8 cellular contexts compared by ENCODE assay signal in genomic region chr3:30657914-30658313, GRCh38. TPM values are rescaled to one million over a fixed set of nuclear protein-coding genes. Genes with fewer than 3 reads are reported as not detected.
DNase-seq lines count a peak whose midpoint lies in the region; ATAC-seq, FAIRE-seq and TF ChIP-seq lines count a peak whose summit lies in the region.

No MANE protein-coding gene starts in this region.

- H2AFZ ChIP-seq in GM12878 (ENCODE audit: control insufficient read depth, low read depth, low read length): no peak overlapping the region

- no peaks in the 10 kb centered on the region for H3K27me3 ChIP-seq in GM12878 (replicated peaks in 1 of 2; ENCODE audit: control insufficient read depth in 2 of 2, insufficient read depth in 2 of 2, low read length in 1 of 2)

- no peaks in the 10 kb centered on the region; the same call in 2 of the 3 replicates for H3K9me3 ChIP-seq in GM12878 (replicated peaks; ENCODE audit: control insufficient read depth, insufficient read depth, low read length)

- TF ChIP-seq EP300 in GM12878 (IDR thresholded peaks at IDR 0.05; ENCODE audit: borderline replicate concordance in 1 of 2, control insufficient read depth in 1 of 2, low read depth in 2 of 2, low read length in 2 of 2): no peak

- H4K20me1 ChIP-seq in GM12878 (ENCODE audit: control insufficient read depth, insufficient read depth): no peaks in the 10 kb centered on the region

- TF ChIP-seq RAD21 in GM12878 (IDR thresholded peaks at IDR 0.05; ENCODE audit: insufficient read depth, low read depth, low read length): no peak

- H3K9me3 Mint-ChIP-seq in activated T-cell treated with anti-CD3 and anti-CD28 coated beads, Interleukin-2, amount 50 U/mL, for 24 hours: no peaks in the 10 kb centered on the region
- H3K9me3 Mint-ChIP-seq in naive B cell: no peaks in the 10 kb centered on the region

- H3K4me3 Mint-ChIP-seq in activated T-cell treated with anti-CD3 and anti-CD28 coated beads, Interleukin-2, amount 50 U/mL, for 24 hours: peak overlapping the region; percentile 65
- H3K4me3 Mint-ChIP-seq in naive B cell: peak overlapping the region in 6 of 8 donors; percentile 11 to 90 (median 67)

- BruUV-seq in GM12878 (replicated peaks; lab: Mats Ljungman, UMichigan): no TSS peak

- peaks cover 23% of the 10 kb centered on the region for H3K4me1 ChIP-seq in GM12878 (ENCODE audit: control insufficient read depth, insufficient read depth, low read length)

- no peak for DNase-seq in activated T-cell treated with anti-CD3 and anti-CD28 coated beads, Interleukin-2, amount 50 U/mL, for 24 hours
- DNase-seq in activated T-cell treated with anti-CD3 and anti-CD28 coated beads, Interleukin-2, amount 50 U/mL, for 48 hours: no peak
- no peak for DNase-seq in GM12878 (ENCODE audit: low read depth, low spot score)
- no peak for DNase-seq in naive B cell
- no peak for DNase-seq in NCI-H345 (lab: John Stamatoyannopoulos, UW)
- no peak for DNase-seq in omental fat pad (ENCODE audit: low spot score)
- DNase-seq in GM19240 (ENCODE audit: insufficient read length, low spot score): no peak

- ATAC-seq in HG03439 (IDR thresholded peaks at IDR 0.05; ENCODE audit: unreplicated experiment): peak; percentile 46
- peak; percentile 48 for ATAC-seq in GM12878
- no peak for ATAC-seq in naive B cell (ENCODE audit: low read depth in 2 of 2)
- no peak for ATAC-seq in omental fat pad (ENCODE audit: low FRiP score)

- H3K4me1 Mint-ChIP-seq in activated T-cell treated with anti-CD3 and anti-CD28 coated beads, Interleukin-2, amount 50 U/mL, for 24 hours (ENCODE audit: low read depth): peaks cover 98% of the 10 kb centered on the region
- peaks cover 68 to 94% (median 81%) of the 10 kb centered on the region in 3 donors for H3K4me1 Mint-ChIP-seq in naive B cell

- POLR2A ChIA-PET in GM12878 (lab: Charles Lee): no interaction called here

- no peak for FAIRE-seq in GM12878 (lab: Jason Lieb, UNC)

- TF ChIP-seq POLR2A in GM12878 (IDR thresholded peaks at IDR 0.05; ENCODE audit: low read depth, low read length): no peak

- in situ Hi-C loops in GM12878 (cut with MboI): no loop called here

- no peaks in the 10 kb centered on the region for H3K27me3 Mint-ChIP-seq in activated T-cell treated with anti-CD3 and anti-CD28 coated beads, Interleukin-2, amount 50 U/mL, for 24 hours
- H3K27me3 Mint-ChIP-seq in naive B cell: no peaks in the 10 kb centered on the region

- WGBS in GM12878 (ENCODE audit: insufficient coverage, insufficient replicate concordance, low lambda C conversion rate, missing lambda C conversion rate): 42% methylated on average over 3 of the region's 3 CpGs

- TF ChIP-seq CTCF in GM12878 (IDR thresholded peaks at IDR 0.05 in 2 of 3, conservative IDR thresholded peaks at IDR 0.05 in 1 of 3; ENCODE audit: control insufficient read depth in 2 of 3, extremely low read depth in 1 of 3, insufficient read depth in 1 of 3, low read depth in 3 of 3, low read length in 3 of 3) (no peak), omental fat pad (IDR thresholded peaks at IDR 0.05) (no peak)

- peak overlapping the region; percentile 97 for H3K27ac Mint-ChIP-seq in activated T-cell treated with anti-CD3 and anti-CD28 coated beads, Interleukin-2, amount 50 U/mL, for 24 hours
- H3K27ac Mint-ChIP-seq in naive B cell: peak overlapping the region; percentile 82 to 95 (median 88)

- H3K4me2 ChIP-seq in GM12878 (ENCODE audit: control insufficient read depth, insufficient read depth): peak overlapping the region; percentile 80

- RAD21 ChIA-PET in GM12878 (lab: Charles Lee; ENCODE audit: unreplicated experiment): interaction anchor here (0.9 to 1.1 kb wide), 2 partner anchors 17 to 155 kb away, joined by 3 read pairs; no protein-coding TSS in a partner anchor

- H3K36me3 ChIP-seq in GM12878 (ENCODE audit: control insufficient read depth in 2 of 2, insufficient read depth in 2 of 2, low read length in 1 of 2): no peaks in the 10 kb centered on the region

- no peak overlapping the region for H3K27ac ChIP-seq in GM12878 (ENCODE audit: control insufficient read depth, insufficient read depth)

- H3K36me3 Mint-ChIP-seq in activated T-cell treated with anti-CD3 and anti-CD28 coated beads, Interleukin-2, amount 50 U/mL, for 24 hours (ENCODE audit: low read depth): peaks cover 93% of the 10 kb centered on the region
- peaks cover 56 to 61% of the 10 kb centered on the region in 2 donors for H3K36me3 Mint-ChIP-seq in naive B cell

- CTCF ChIA-PET in GM12878 (lab: Yijun Ruan, JAX): interaction anchor here (0.7 to 1.8 kb wide), 5 partner anchors 8 to 35 kb away, joined by 3 to 10 read pairs (median 3); no protein-coding TSS in a partner anchor

- intact Hi-C loops in GM12878 (cut with micrococcal nuclease; ENCODE audit: unreplicated experiment): loop anchor here (2.0 kb wide), 1 partner anchor 13 kb away; no protein-coding TSS in a partner anchor

- no peak overlapping the region for H3K9ac ChIP-seq in GM12878 (ENCODE audit: control insufficient read depth, insufficient read depth, low read length)

- no peaks in the 10 kb centered on the region for H3K79me2 ChIP-seq in GM12878 (ENCODE audit: control insufficient read depth, insufficient read depth, low read length)

- no peak overlapping the region for H3K4me3 ChIP-seq in GM12878

- SMC1A ChIA-PET in GM12878 (lab: Charles Lee; ENCODE audit: uncharacterized antibody, unreplicated experiment): interaction anchor here (1.1 to 3.8 kb wide), 6 partner anchors 8 to 459 kb away, joined by 3 to 23 read pairs (median 5); partner anchors contain the start of gene TGFBR2

TF ChIP-seq in GM12878, 131 proteins besides CTCF, POLR2A, EP300 and RAD21:
- TF ChIP-seq E2F8 (IDR thresholded peaks at IDR 0.05; ENCODE audit: low read depth, partially characterized antibody) (no peak), NFXL1 (IDR thresholded peaks at IDR 0.05; ENCODE audit: borderline replicate concordance) (no peak), CBX3 (IDR thresholded peaks at IDR 0.05; ENCODE audit: borderline replicate concordance, low read depth) (no peak), PML (IDR thresholded peaks at IDR 0.05; ENCODE audit: low read length) (no peak), BMI1 (IDR thresholded peaks at IDR 0.05; ENCODE audit: borderline replicate concordance) (no peak), CREB1 (IDR thresholded peaks at IDR 0.05; ENCODE audit: low read depth) (no peak), KLF5 (IDR thresholded peaks at IDR 0.05; ENCODE audit: partially characterized antibody) (no peak), RAD51 (IDR thresholded peaks at IDR 0.05) (no peak)

RNA-seq across cellular contexts. Expression of gene TGFBR2, which starts 51.5 kb away (rescaled TPM):
- 0.27 and 0.47 TPM in 2 replicates for total RNA-seq in GM12878 (2013; cell fraction: nucleolus; rRNA removed)
- total RNA-seq in GM12878 (2014; rRNA removed) (0.16 and 0.17 TPM in 2 replicates), GM12878 (2014; rRNA removed; fragmentation: Illumina TruSeq; extraction: Trizol) (0.18 TPM in 2 replicates), GM12878 (2021) (0.48 and 0.62 TPM in 2 replicates), omental fat pad (100 to 1,000 TPM; 281 to 587 (median 369) TPM)
- 0.14 TPM for polyA plus RNA-seq in GM12878 (2011; ENCODE audit: low read depth)
- polyA plus RNA-seq in GM12878 (2011; rRNA removed) (0.98 and 1.2 TPM in 2 replicates), GM12878 (2014; fragmentation: Illumina TruSeq; extraction: Trizol) (0.13 and 0.19 TPM in 2 replicates), GM12878 (2014; fragmentation: Nextera tagmentation; extraction: Ambion mirVana) (under 1 TPM; 0.02 to 0.03 TPM), GM12878 (2014; rRNA removed) (0.08 and 0.26 TPM in 2 replicates), GM12878 (2016; fragmentation: Nextera tagmentation; extraction: Ambion mirVana) (under 1 TPM in 1 of 2 experiments, not detected in 1; 0.03 TPM), naive B cell (ENCODE audit: low read depth in 6 of 6) (100 to 1,000 TPM in 5 of 6 donors, 10 to 100 TPM in 1; 99.4 to 169 (median 116) TPM)
- polyA plus RNA-seq in GM12878 (2011; cell fraction: cytosol; rRNA removed): 0.73 and 0.74 TPM in 2 replicates
- polyA plus RNA-seq in GM12878 (2011; cell fraction: nucleus; rRNA removed): 0.78 and 0.79 TPM in 2 replicates
- 0.20 TPM in 2 replicates for polyA plus RNA-seq in GM12878 (2012)
- polyA minus RNA-seq in GM12878 (2011; rRNA and poly(A)+ RNA removed): 1.4 and 2.2 TPM in 2 replicates
- polyA minus RNA-seq in GM12878 (2011; cell fraction: cytosol; rRNA and poly(A)+ RNA removed): 0.73 and 0.80 TPM in 2 replicates
- polyA minus RNA-seq in GM12878 (2011; cell fraction: nucleus; rRNA and poly(A)+ RNA removed): 0.97 and 1.4 TPM in 2 replicates

Comparison
In these comparisons a context has a peak if more than half of its experiments do, and no peak if none do; other contexts are left out.
1. ATAC-seq: peak in HG03439 (single experiment) and GM12878 (single experiment); none in naive B cell (0 of 2) and omental fat pad (single experiment).
2. RNA of gene TGFBR2, which starts 51.5 kb away (total RNA-seq): 281 to 587 TPM in omental fat pad; 0.16 to 0.62 TPM in GM12878; every median in the first group is over 100 times any median in the second.